Comparison of ENCODE assay signal across 1 cellular context in genomic region chr22:19419464-19420178, GRCh38.
TF ChIP-seq lines count a peak whose summit lies in the region.

No MANE protein-coding gene starts in this region.

TF ChIP-seq in GM12878, 131 proteins besides CTCF, POLR2A, EP300 and RAD21:
- TF ChIP-seq SUPT20H (IDR thresholded peaks at IDR 0.05; ENCODE audit: borderline replicate concordance, control insufficient read depth, low read depth, low read length) (no peak), MTA3 (IDR thresholded peaks at IDR 0.05; ENCODE audit: borderline replicate concordance, low read length) (0 out of 2 replicates have a peak, but pooled peaks have one; percentile 19), ETV6 (conservative IDR thresholded peaks at IDR 0.05 in 1 of 2, IDR thresholded peaks at IDR 0.05 in 1 of 2; ENCODE audit: borderline replicate concordance in 1 of 2, low read depth in 1 of 2) (peak in 1 of 2 experiments; percentile 68; a peak in 2 of 4 replicates), CHD2 (IDR thresholded peaks at IDR 0.05; ENCODE audit: borderline replicate concordance, low read depth, low read length) (peak; percentile 46; the same call in 1 of the 2 replicates), ZNF24 (IDR thresholded peaks at IDR 0.05) (no peak), MXI1 (IDR thresholded peaks at IDR 0.05; ENCODE audit: low read depth, low read length) (no peak), CHD4 (IDR thresholded peaks at IDR 0.05) (no peak), EED (IDR thresholded peaks at IDR 0.05; ENCODE audit: low read depth) (peak; percentile 82), CEBPZ (IDR thresholded peaks at IDR 0.05; ENCODE audit: low read depth, low read length) (no peak), TCF12 (IDR thresholded peaks at IDR 0.05; ENCODE audit: low read depth, low read length) (peak; percentile 89), TCF3 (IDR thresholded peaks at IDR 0.05; ENCODE audit: borderline replicate concordance, insufficient read depth, low read depth, low read length) (0 out of 2 replicates have a peak, but pooled peaks have one; percentile 41), NFYA (IDR thresholded peaks at IDR 0.05; ENCODE audit: borderline replicate concordance, low read depth, low read length) (no peak), CREM (IDR thresholded peaks at IDR 0.05; ENCODE audit: low read depth) (peak; percentile 65), HCFC1 (IDR thresholded peaks at IDR 0.05; ENCODE audit: low read length) (no peak), BHLHE40 (IDR thresholded peaks at IDR 0.05; ENCODE audit: borderline replicate concordance in 1 of 2, low read depth in 2 of 2, low read length in 1 of 2) (peak in 1 of 2 experiments; percentile 62; a peak in 2 of 4 replicates), ZBED1 (IDR thresholded peaks at IDR 0.05; ENCODE audit: borderline replicate concordance) (no peak), ZNF687 (IDR thresholded peaks at IDR 0.05) (no peak), RUNX3 (IDR thresholded peaks at IDR 0.05; ENCODE audit: low read length) (peak; percentile 92), IKZF2 (IDR thresholded peaks at IDR 0.05) (peak; percentile 47 to 62; a peak in 3 of 4 replicates), YY1 (IDR thresholded peaks at IDR 0.05; ENCODE audit: low read depth, low read length) (0 out of 2 replicates have a peak, but pooled peaks have one; percentile 3), DPF2 (IDR thresholded peaks at IDR 0.05) (0 out of 2 replicates have a peak, but pooled peaks have one; percentile 35), CREB1 (IDR thresholded peaks at IDR 0.05; ENCODE audit: low read depth) (peak; percentile 87), GABPA (IDR thresholded peaks at IDR 0.05; ENCODE audit: low read depth) (peak; percentile 64; the same call in 1 of the 2 replicates), STAT3 (IDR thresholded peaks at IDR 0.05; ENCODE audit: low read depth, low read length) (no peak), PKNOX1 (IDR thresholded peaks at IDR 0.05) (peak; percentile 63; the same call in 1 of the 2 replicates), NFIC (IDR thresholded peaks at IDR 0.05; ENCODE audit: low read depth, low read length) (peak; percentile 32; the same call in 1 of the 2 replicates), IKZF1 (conservative IDR thresholded peaks at IDR 0.05) (peak; percentile 67; the same call in 1 of the 2 replicates), SMC3 (IDR thresholded peaks at IDR 0.05; ENCODE audit: borderline replicate concordance, low read length) (no peak), IRF4 (IDR thresholded peaks at IDR 0.05; ENCODE audit: low read depth, low read length) (peak; percentile 63; the same call in 1 of the 2 replicates), ATF7 (IDR thresholded peaks at IDR 0.05; ENCODE audit: low read depth) (peak; percentile 47; the same call in 1 of the 2 replicates), CBFB (IDR thresholded peaks at IDR 0.05; ENCODE audit: low read depth) (peak; percentile 59), SPI1 (IDR thresholded peaks at IDR 0.05; ENCODE audit: borderline replicate concordance, insufficient read depth, low read depth, low read length) (no peak)
- TF ChIP-seq, protein P1, sequence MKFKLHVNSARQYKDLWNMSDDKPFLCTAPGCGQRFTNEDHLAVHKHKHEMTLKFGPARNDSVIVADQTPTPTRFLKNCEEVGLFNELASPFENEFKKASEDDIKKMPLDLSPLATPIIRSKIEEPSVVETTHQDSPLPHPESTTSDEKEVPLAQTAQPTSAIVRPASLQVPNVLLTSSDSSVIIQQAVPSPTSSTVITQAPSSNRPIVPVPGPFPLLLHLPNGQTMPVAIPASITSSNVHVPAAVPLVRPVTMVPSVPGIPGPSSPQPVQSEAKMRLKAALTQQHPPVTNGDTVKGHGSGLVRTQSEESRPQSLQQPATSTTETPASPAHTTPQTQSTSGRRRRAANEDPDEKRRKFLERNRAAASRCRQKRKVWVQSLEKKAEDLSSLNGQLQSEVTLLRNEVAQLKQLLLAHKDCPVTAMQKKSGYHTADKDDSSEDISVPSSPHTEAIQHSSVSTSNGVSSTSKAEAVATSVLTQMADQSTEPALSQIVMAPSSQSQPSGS (IDR thresholded peaks at IDR 0.05; ENCODE audit: low read length): 0 out of 2 replicates have a peak, but pooled peaks have one; percentile 21
- TF ChIP-seq, protein P2, sequence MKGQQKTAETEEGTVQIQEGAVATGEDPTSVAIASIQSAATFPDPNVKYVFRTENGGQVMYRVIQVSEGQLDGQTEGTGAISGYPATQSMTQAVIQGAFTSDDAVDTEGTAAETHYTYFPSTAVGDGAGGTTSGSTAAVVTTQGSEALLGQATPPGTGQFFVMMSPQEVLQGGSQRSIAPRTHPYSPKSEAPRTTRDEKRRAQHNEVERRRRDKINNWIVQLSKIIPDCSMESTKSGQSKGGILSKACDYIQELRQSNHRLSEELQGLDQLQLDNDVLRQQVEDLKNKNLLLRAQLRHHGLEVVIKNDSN (IDR thresholded peaks at IDR 0.05; ENCODE audit: borderline replicate concordance, extremely low read length, insufficient read depth, low read depth, low read length): no peak
